In genomic region chr14:105488781-105489606, GRCh38 we compare ENCODE assay signal across 7 cellular contexts. TPM values are rescaled to one million over a fixed set of nuclear protein-coding genes. Genes with fewer than 3 reads are reported as not detected.
DNase-seq lines count a peak whose midpoint lies in the region; ATAC-seq lines count a peak whose summit lies in the region.

No MANE protein-coding gene starts in this region.

- peaks cover 17% of the 10 kb centered on the region for H3K36me3 Mint-ChIP-seq in activated CD8-positive, alpha-beta T cell treated with anti-CD3 and anti-CD28 coated beads, Interleukin-2, amount 10 ng/mL, durations not matched to agents 7 days and 5 days (ENCODE audit: low read depth)

- POLR2A ChIA-PET in activated CD8-positive, alpha-beta T cell treated with anti-CD3 and anti-CD28 coated beads, Interleukin-2, amount 10 ng/mL, durations not matched to agents 7 days and 5 days (lab: Charles Lee) = interaction anchor here (0.8 to 3.1 kb wide), 5 partner anchors 8 to 118 kb away, joined by 3 to 53 read pairs (median 9); no protein-coding TSS in a partner anchor

- no peak for ATAC-seq in activated CD8-positive, alpha-beta T cell treated with anti-CD3 and anti-CD28 coated beads, Interleukin-2, amount 10 ng/mL, durations not matched to agents 7 days and 5 days
- ATAC-seq in GM18907 (IDR thresholded peaks at IDR 0.05; ENCODE audit: unreplicated experiment) (no peak), HG03135 (IDR thresholded peaks at IDR 0.05; ENCODE audit: unreplicated experiment) (no peak)

- H3K4me1 ChIP-seq in HUES64 (ENCODE audit: insufficient read depth, low read length) (peaks cover 5% of the 10 kb centered on the region; the same call in 1 of the 2 replicates), subcutaneous abdominal adipose tissue (ENCODE audit: control insufficient read depth in 5 of 5, insufficient read depth in 5 of 5, low read length in 5 of 5) (peaks cover 11 to 74% (median 61%) of the 10 kb centered on the region in 5 donors)

- H3K4me3 ChIP-seq in HUES64 (ENCODE audit: low read length) (0 out of 2 replicates have a peak overlapping the region, but pooled peaks have one; percentile 54), subcutaneous abdominal adipose tissue (ENCODE audit: low read depth in 1 of 5, low read length in 5 of 5) (peak overlapping the region; percentile 55 to 84 (median 75))

- CTCF ChIA-PET in activated CD8-positive, alpha-beta T cell treated with anti-CD3 and anti-CD28 coated beads, Interleukin-2, amount 10 ng/mL, durations not matched to agents 7 days and 5 days (lab: Charles Lee) = interaction anchor here (0.9 to 5.4 kb wide), 21 partner anchors 8 to 443 kb away, joined by 3 to 157 read pairs (median 4); partner anchors contain the start of gene BRF1

- peak overlapping the region; percentile 86 for H3K4me3 Mint-ChIP-seq in activated CD8-positive, alpha-beta T cell treated with anti-CD3 and anti-CD28 coated beads, Interleukin-2, amount 10 ng/mL, durations not matched to agents 7 days and 5 days

- 79% methylated on average over 21 of the region's 21 CpGs for WGBS in HUES64

- DNase-seq in activated CD8-positive, alpha-beta T cell treated with anti-CD3 and anti-CD28 coated beads, Interleukin-2, amount 10 ng/mL, durations not matched to agents 7 days and 5 days = no peak
- peak; percentile 2 for DNase-seq in left kidney (ENCODE audit: low read depth, low spot score)
- DNase-seq in stimulated activated CD4-positive, alpha-beta T cell treated with anti-CD3 and anti-CD28 coated beads, Interleukin-2, amount 100 ng/mL, for 24 hours = no peak

- H3K27ac Mint-ChIP-seq in activated CD8-positive, alpha-beta T cell treated with anti-CD3 and anti-CD28 coated beads, Interleukin-2, amount 10 ng/mL, durations not matched to agents 7 days and 5 days = peak overlapping the region; percentile 88

- H3K9ac ChIP-seq in HUES64 (ENCODE audit: low read depth, low read length) (no peak overlapping the region), subcutaneous abdominal adipose tissue (ENCODE audit: low read length in 5 of 5) (peak overlapping the region in 4 of 5 donors; percentile 12 to 59 (median 35))

- H3K27ac ChIP-seq in HUES64 (ENCODE audit: low read depth, low read length) (no peak overlapping the region), subcutaneous abdominal adipose tissue (ENCODE audit: low read depth, low read length) (peak overlapping the region; percentile 41)

- no peaks in the 10 kb centered on the region for H3K9me3 Mint-ChIP-seq in activated CD8-positive, alpha-beta T cell treated with anti-CD3 and anti-CD28 coated beads, Interleukin-2, amount 10 ng/mL, durations not matched to agents 7 days and 5 days (ENCODE audit: insufficient read depth)

- H3K36me3 ChIP-seq in HUES64 (ENCODE audit: insufficient read depth, low read length) (no peaks in the 10 kb centered on the region), subcutaneous abdominal adipose tissue (ENCODE audit: control insufficient read depth in 5 of 5, insufficient read depth in 5 of 5, low read length in 5 of 5) (peaks cover 0 to 18% (median 9%) of the 10 kb centered on the region in 5 donors)

- no peaks in the 10 kb centered on the region for H3K9me3 ChIP-seq in HUES64 (ENCODE audit: insufficient read depth, low read depth, low read length)
- H3K9me3 ChIP-seq in subcutaneous abdominal adipose tissue (ENCODE audit: control insufficient read depth in 5 of 5, low read length in 5 of 5) = no peaks in the 10 kb centered on the region

- H3K4me1 Mint-ChIP-seq in activated CD8-positive, alpha-beta T cell treated with anti-CD3 and anti-CD28 coated beads, Interleukin-2, amount 10 ng/mL, durations not matched to agents 7 days and 5 days (ENCODE audit: low read depth) = peaks cover 38% of the 10 kb centered on the region

- H3K27me3 ChIP-seq in HUES64 (ENCODE audit: insufficient read depth, low read length) (peaks cover 56% of the 10 kb centered on the region), subcutaneous abdominal adipose tissue (ENCODE audit: control insufficient read depth in 5 of 5, insufficient read depth in 4 of 5, low read length in 5 of 5) (peaks cover 0 to 3% (median 0%) of the 10 kb centered on the region in 5 donors)

- H3K27me3 Mint-ChIP-seq in activated CD8-positive, alpha-beta T cell treated with anti-CD3 and anti-CD28 coated beads, Interleukin-2, amount 10 ng/mL, durations not matched to agents 7 days and 5 days (ENCODE audit: low read depth) = no peaks in the 10 kb centered on the region

RNA-seq across cellular contexts. Expression of gene TEDC1, which starts 2.1 kb away (rescaled TPM):
- polyA plus RNA-seq in HUES64 (2013, experiment 1 of 2) = 14.3 TPM
- 20.3 TPM for polyA plus RNA-seq in HUES64 (2013, experiment 2 of 2)
- 10 to 100 TPM; 56.5 to 61.8 TPM for total RNA-seq in activated CD8-positive, alpha-beta T cell treated with anti-CD3 and anti-CD28 coated beads, Interleukin-2, amount 10 ng/mL, durations not matched to agents 7 days and 5 days

RNA-seq across cellular contexts. Expression of gene CRIP1, which starts 2.3 kb away (rescaled TPM):
- 2.6 TPM for polyA plus RNA-seq in HUES64 (2013, experiment 1 of 2)
- polyA plus RNA-seq in HUES64 (2013, experiment 2 of 2) = 4.9 TPM
- total RNA-seq in activated CD8-positive, alpha-beta T cell treated with anti-CD3 and anti-CD28 coated beads, Interleukin-2, amount 10 ng/mL, durations not matched to agents 7 days and 5 days = 100 to 1,000 TPM; 587 to 613 TPM

RNA-seq across cellular contexts. Expression of gene CRIP2, which starts 14.4 kb away (rescaled TPM):
- polyA plus RNA-seq in HUES64 (2013, experiment 1 of 2) = 11.3 TPM
- 16.5 TPM for polyA plus RNA-seq in HUES64 (2013, experiment 2 of 2)
- total RNA-seq in activated CD8-positive, alpha-beta T cell treated with anti-CD3 and anti-CD28 coated beads, Interleukin-2, amount 10 ng/mL, durations not matched to agents 7 days and 5 days = under 1 TPM; 0.21 to 0.31 TPM

RNA-seq across cellular contexts. Expression of gene TMEM121, which starts 37.4 kb away (rescaled TPM):
- 1.0 TPM for polyA plus RNA-seq in HUES64 (2013, experiment 1 of 2)
- 1.7 TPM for polyA plus RNA-seq in HUES64 (2013, experiment 2 of 2)
- total RNA-seq in activated CD8-positive, alpha-beta T cell treated with anti-CD3 and anti-CD28 coated beads, Interleukin-2, amount 10 ng/mL, durations not matched to agents 7 days and 5 days = 1 to 10 TPM; 8.6 to 9.2 TPM
